Comparison of ENCODE assay signal across 15 cellular contexts in genomic region chr1:114319480-114319879, GRCh38.
DNase-seq lines count a peak whose midpoint lies in the region; ATAC-seq and TF ChIP-seq lines count a peak whose summit lies in the region.
"Had no signal": no experiment of that assay in that cellular context is flagged by ENCODE, and none has a peak within 500 bp of the region (broad histone marks: within the 10 kb centered on the region; RNA-seq: fewer than 3 reads in every experiment).

No MANE protein-coding gene starts in this region.

- H3K36me3 Mint-ChIP-seq in nephron (ENCODE audit: low read depth): no peaks in the 10 kb centered on the region
- H3K36me3 Mint-ChIP-seq: activated naive CD4-positive, alpha-beta T cell treated with anti-CD3 and anti-CD28 coated beads, Interleukin-2, amount 50 U/mL, for 72 hours had no signal

- no peak overlapping the region for H3K4me3 Mint-ChIP-seq in nephron
- H3K4me3 Mint-ChIP-seq: activated CD4-positive, alpha-beta T cell treated with anti-CD3 and anti-CD28 coated beads, Interleukin-2, amount 10 ng/mL, durations not matched to agents 7 days and 5 days; central memory CD8-positive, alpha-beta T cell had no signal

- ATAC-seq in HG03469 (IDR thresholded peaks at IDR 0.05; ENCODE audit: unreplicated experiment) (no peak), GM18511 (IDR thresholded peaks at IDR 0.05; ENCODE audit: unreplicated experiment) (no peak), GM19452 (IDR thresholded peaks at IDR 0.05; ENCODE audit: unreplicated experiment) (no peak)
- ATAC-seq: activated naive CD4-positive, alpha-beta T cell treated with anti-CD3 and anti-CD28 coated beads, Interleukin-2, amount 50 U/mL, for 72 hours had no signal

- H3K4me3 ChIP-seq in epithelial cell of esophagus (ENCODE audit: low read length): no peak overlapping the region

- H3K27me3 Mint-ChIP-seq in nephron (ENCODE audit: low read depth): no peaks in the 10 kb centered on the region
- H3K27me3 Mint-ChIP-seq: central memory CD8-positive, alpha-beta T cell had no signal

- H3K27ac Mint-ChIP-seq in nephron: peak overlapping the region; percentile 89 to 98 (median 95)
- H3K27ac Mint-ChIP-seq: activated CD4-positive, alpha-beta T cell treated with anti-CD3 and anti-CD28 coated beads, Interleukin-2, amount 10 ng/mL, durations not matched to agents 7 days and 5 days; activated naive CD4-positive, alpha-beta T cell treated with anti-CD3 and anti-CD28 coated beads, Interleukin-2, amount 50 U/mL, for 72 hours had no signal

- no peaks in the 10 kb centered on the region for H3K9me3 Mint-ChIP-seq in nephron
- H3K9me3 Mint-ChIP-seq: activated CD4-positive, alpha-beta T cell treated with anti-CD3 and anti-CD28 coated beads, Interleukin-2, amount 10 ng/mL, durations not matched to agents 7 days and 5 days; activated naive CD4-positive, alpha-beta T cell treated with anti-CD3 and anti-CD28 coated beads, Interleukin-2, amount 50 U/mL, for 72 hours; central memory CD8-positive, alpha-beta T cell had no signal

- TF ChIP-seq CTCF in epithelial cell of esophagus (IDR thresholded peaks at IDR 0.05; ENCODE audit: insufficient read depth, low read depth, low read length, missing control alignments) (no peak), nephron (IDR thresholded peaks at IDR 0.05; ENCODE audit: unreplicated experiment in 3 of 3) (no peak)

- DNase-seq in AG20443 (ENCODE audit: low spot score) (peak; percentile 44), RPMI7951 (ENCODE audit: low read depth) (peak; percentile 42), epithelial cell of esophagus (ENCODE audit: low read depth) (peak; percentile 36)
- DNase-seq in activated CD4-positive, alpha-beta T cell treated with anti-CD3 and anti-CD28 coated beads, Interleukin-2, amount 50 U/mL, for 1 hour: no peak
- DNase-seq: activated CD4-positive, alpha-beta T cell treated with anti-CD3 and anti-CD28 coated beads, Interleukin-2, amount 10 ng/mL, durations not matched to agents 7 days and 5 days; activated T-cell treated with anti-CD3 and anti-CD28 coated beads, Interleukin-2, amount 50 U/mL, for 1 hour; kidney glomerular epithelial cell; NCI-H1105 treated with DMSO at 0.1 percent for 48 hours; SHP77 treated with DMSO at 0.1 percent for 48 hours had no signal

- peaks cover 33% of the 10 kb centered on the region for H3K4me1 Mint-ChIP-seq in nephron
- H3K4me1 Mint-ChIP-seq: activated CD4-positive, alpha-beta T cell treated with anti-CD3 and anti-CD28 coated beads, Interleukin-2, amount 10 ng/mL, durations not matched to agents 7 days and 5 days had no signal
